Comparison of ENCODE assay signal across 20 cellular contexts in the genomic region with DNA sequence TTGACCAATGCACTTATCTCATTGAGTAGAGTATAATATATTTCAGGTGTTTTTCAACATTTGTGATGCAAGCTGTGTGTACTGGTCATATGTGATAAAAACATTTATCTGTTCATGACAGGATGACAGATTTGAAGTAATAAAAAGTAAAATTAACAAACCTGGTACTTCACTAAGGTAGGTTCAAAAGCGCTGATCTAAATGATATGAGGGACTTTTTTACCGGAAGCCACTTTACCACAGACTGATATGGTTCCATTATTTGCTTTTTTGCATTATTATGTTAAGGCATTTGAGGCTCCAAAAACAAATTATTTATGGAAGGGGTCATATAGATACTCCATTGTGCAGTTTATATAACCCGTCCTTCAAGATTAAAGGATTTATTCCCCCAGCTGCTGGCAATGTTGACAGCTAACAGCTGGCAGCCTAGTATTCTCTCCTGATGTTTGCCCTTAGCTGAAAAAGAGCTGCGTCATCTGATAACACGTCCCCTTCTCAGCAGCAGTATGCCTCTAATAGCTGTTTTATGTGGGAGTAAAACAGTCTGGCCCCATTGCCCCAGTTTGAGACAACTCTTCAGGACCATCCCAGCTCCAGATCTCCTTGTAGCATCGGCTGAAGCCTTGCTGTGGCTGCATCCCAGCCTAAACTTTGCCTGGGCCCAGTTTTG.
A peak's percentile ranks its signal among the peaks of the same experiment; 100 is the strongest.
DNase-seq lines count a peak whose midpoint lies in the region; ATAC-seq and TF ChIP-seq lines count a peak whose summit lies in the region.
"Had no signal": no experiment of that assay in that cellular context is flagged by ENCODE, and none has a peak within 500 bp of the region (broad histone marks: within the 10 kb centered on the region; RNA-seq: fewer than 3 reads in every experiment).

No MANE protein-coding gene starts in this region.

- H3K27ac ChIP-seq in A673 (ENCODE audit: low read depth, low read length, poor library complexity, severe bottlenecking) (peak overlapping the region; percentile 4), upper lobe of left lung (peak overlapping the region in 1 of 4 donors; percentile 45)
- H3K27ac ChIP-seq: ascending aorta, foreskin keratinocyte, GM23248 had no signal

- TF ChIP-seq POLR2A in upper lobe of left lung (IDR thresholded peaks at IDR 0.05): no peak

- no peak overlapping the region for H3K4me3 ChIP-seq in A673 (ENCODE audit: low read depth, low read length, poor library complexity, severe bottlenecking)
- H3K4me3 ChIP-seq in upper lobe of left lung: no peak overlapping the region
- H3K4me3 ChIP-seq: ascending aorta, GM12878, GM23248 had no signal

- BruUV-seq in A673 (replicated peaks; lab: Mats Ljungman, UMichigan): no TSS peak

- H3K27ac Mint-ChIP-seq in CD14-positive monocyte: no peak overlapping the region
- H3K27ac Mint-ChIP-seq: activated CD4-positive, alpha-beta T cell treated with anti-CD3 and anti-CD28 coated beads for 36 hours; mesothelial cell of epicardium; stimulated activated memory B cell treated with anti-CD40 and anti-IgM and Interleukin-4, amounts not matched to agents 10 μg/mL and 1 μg/mL and 100 μg/mL, for 72 hours had no signal

- H3K27me3 ChIP-seq in A673 (replicated peaks; ENCODE audit: insufficient read depth, low read depth, low read length, poor library complexity) (no peaks in the 10 kb centered on the region), upper lobe of left lung (no peaks in the 10 kb centered on the region)
- H3K27me3 ChIP-seq: ascending aorta, foreskin keratinocyte had no signal

- 24% methylated on average over 6 of the region's 6 CpGs for WGBS in upper lobe of left lung, 2 donors

- H3K36me3 ChIP-seq in A673 (ENCODE audit: insufficient read depth, low read length, poor library complexity, severe bottlenecking) (no peaks in the 10 kb centered on the region), upper lobe of left lung (no peaks in the 10 kb centered on the region)
- H3K36me3 ChIP-seq: ascending aorta had no signal

- ATAC-seq in SK-N-SH treated with all-trans-retinoic acid at 6 μM for 48 hours (no peak; the same call in 2 of the 3 replicates), upper lobe of left lung (ENCODE audit: low FRiP score in 2 of 2) (no peak), GM19467 (IDR thresholded peaks at IDR 0.05; ENCODE audit: unreplicated experiment) (no peak)
- ATAC-seq: activated T-cell treated with anti-CD3 and anti-CD28 coated beads, Interleukin-2, amount 50 U/mL, for 4 hours; foreskin keratinocyte; GM12878; stimulated activated memory B cell treated with anti-CD40 and anti-IgM and Interleukin-4, amounts not matched to agents 10 μg/mL and 1 μg/mL and 100 μg/mL, for 72 hours had no signal

- POLR2A ChIA-PET in A673 (lab: Charles Lee; ENCODE audit: low non-redundant PET): no interaction called here

- no peaks in the 10 kb centered on the region for H3K36me3 Mint-ChIP-seq in CD14-positive monocyte
- H3K36me3 Mint-ChIP-seq: mesothelial cell of epicardium; stimulated activated memory B cell treated with anti-CD40 and anti-IgM and Interleukin-4, amounts not matched to agents 10 μg/mL and 1 μg/mL and 100 μg/mL, for 72 hours had no signal

- H3K27me3 Mint-ChIP-seq in CD14-positive monocyte (ENCODE audit: low read depth in 3 of 3): no peaks in the 10 kb centered on the region
- H3K27me3 Mint-ChIP-seq: activated CD4-positive, alpha-beta T cell treated with anti-CD3 and anti-CD28 coated beads for 36 hours; stimulated activated memory B cell treated with anti-CD40 and anti-IgM and Interleukin-4, amounts not matched to agents 10 μg/mL and 1 μg/mL and 100 μg/mL, for 72 hours had no signal

- H3K4me1 Mint-ChIP-seq in CD14-positive monocyte: no peaks in the 10 kb centered on the region
- H3K4me1 Mint-ChIP-seq: stimulated activated memory B cell treated with anti-CD40 and anti-IgM and Interleukin-4, amounts not matched to agents 10 μg/mL and 1 μg/mL and 100 μg/mL, for 72 hours had no signal

- CTCF ChIA-PET in A673 (lab: Charles Lee): no interaction called here

- H3K9me3 ChIP-seq in A673 (ENCODE audit: low read depth, low read length, poor library complexity, severe bottlenecking) (no peaks in the 10 kb centered on the region), upper lobe of left lung (no peaks in the 10 kb centered on the region)
- H3K9me3 ChIP-seq: ascending aorta had no signal

- TF ChIP-seq EP300 in upper lobe of left lung (IDR thresholded peaks at IDR 0.05): no peak

- H3K4me3 Mint-ChIP-seq in CD14-positive monocyte: no peak overlapping the region
- H3K4me3 Mint-ChIP-seq: activated CD4-positive, alpha-beta T cell treated with anti-CD3 and anti-CD28 coated beads for 36 hours; activated T-cell treated with anti-CD3 and anti-CD28 coated beads, Interleukin-2, amount 50 U/mL, for 4 hours; mesothelial cell of epicardium; stimulated activated memory B cell treated with anti-CD40 and anti-IgM and Interleukin-4, amounts not matched to agents 10 μg/mL and 1 μg/mL and 100 μg/mL, for 72 hours had no signal

- intact Hi-C loops in A673 (cut with micrococcal nuclease; ENCODE audit: unreplicated experiment): no loop called here
- intact Hi-C loops in CD14-positive monocyte (cut with micrococcal nuclease): no loop called here

- no peak for TF ChIP-seq CTCF in A673 (conservative IDR thresholded peaks at IDR 0.05; ENCODE audit: low read depth, low read length)
- no peak for TF ChIP-seq CTCF in upper lobe of left lung (IDR thresholded peaks at IDR 0.05)
- TF ChIP-seq CTCF in CD14-positive monocyte (IDR thresholded peaks at IDR 0.05): no peak

- peaks cover 0 to 4% (median 0%) of the 10 kb centered on the region in 7 donors for H3K9me3 Mint-ChIP-seq in CD14-positive monocyte
- H3K9me3 Mint-ChIP-seq: mesothelial cell of epicardium had no signal

- H3K4me1 ChIP-seq in A673 (ENCODE audit: insufficient read depth, low read length, poor library complexity, severe bottlenecking) (no peaks in the 10 kb centered on the region), upper lobe of left lung (no peaks in the 10 kb centered on the region)
- H3K4me1 ChIP-seq: ascending aorta, foreskin keratinocyte had no signal

- DNase-seq in A673 (ENCODE audit: low spot score) (peak; percentile 7), DMS53 (lab: John Stamatoyannopoulos, UW) (peak; percentile 90), left kidney (ENCODE audit: low read depth, low spot score) (peak; percentile 66), upper lobe of left lung (no peak), CD14-positive monocyte (ENCODE audit: low spot score) (no peak), cerebellar cortex (ENCODE audit: low spot score) (no peak)
- DNase-seq: activated CD4-positive, alpha-beta T cell treated with anti-CD3 and anti-CD28 coated beads for 36 hours; activated T-cell treated with anti-CD3 and anti-CD28 coated beads, Interleukin-2, amount 50 U/mL, for 4 hours; effector CD4-positive, alpha-beta T cell; EL; foreskin keratinocyte; GM23248; NCI-H2171; stimulated activated CD4-positive, alpha-beta T cell treated with anti-CD3 and anti-CD28 coated beads, Interleukin-4, amount 100 ng/mL, for 4 hours had no signal

TF ChIP-seq in SK-N-SH treated with all-trans-retinoic acid at 6 μM for 48 hours, 23 proteins besides CTCF, POLR2A, EP300 and RAD21:
- TF ChIP-seq CSDC2 (CRISPR knock-in tag; IDR thresholded peaks at IDR 0.05): no peak
- TF ChIP-seq, protein P1, sequence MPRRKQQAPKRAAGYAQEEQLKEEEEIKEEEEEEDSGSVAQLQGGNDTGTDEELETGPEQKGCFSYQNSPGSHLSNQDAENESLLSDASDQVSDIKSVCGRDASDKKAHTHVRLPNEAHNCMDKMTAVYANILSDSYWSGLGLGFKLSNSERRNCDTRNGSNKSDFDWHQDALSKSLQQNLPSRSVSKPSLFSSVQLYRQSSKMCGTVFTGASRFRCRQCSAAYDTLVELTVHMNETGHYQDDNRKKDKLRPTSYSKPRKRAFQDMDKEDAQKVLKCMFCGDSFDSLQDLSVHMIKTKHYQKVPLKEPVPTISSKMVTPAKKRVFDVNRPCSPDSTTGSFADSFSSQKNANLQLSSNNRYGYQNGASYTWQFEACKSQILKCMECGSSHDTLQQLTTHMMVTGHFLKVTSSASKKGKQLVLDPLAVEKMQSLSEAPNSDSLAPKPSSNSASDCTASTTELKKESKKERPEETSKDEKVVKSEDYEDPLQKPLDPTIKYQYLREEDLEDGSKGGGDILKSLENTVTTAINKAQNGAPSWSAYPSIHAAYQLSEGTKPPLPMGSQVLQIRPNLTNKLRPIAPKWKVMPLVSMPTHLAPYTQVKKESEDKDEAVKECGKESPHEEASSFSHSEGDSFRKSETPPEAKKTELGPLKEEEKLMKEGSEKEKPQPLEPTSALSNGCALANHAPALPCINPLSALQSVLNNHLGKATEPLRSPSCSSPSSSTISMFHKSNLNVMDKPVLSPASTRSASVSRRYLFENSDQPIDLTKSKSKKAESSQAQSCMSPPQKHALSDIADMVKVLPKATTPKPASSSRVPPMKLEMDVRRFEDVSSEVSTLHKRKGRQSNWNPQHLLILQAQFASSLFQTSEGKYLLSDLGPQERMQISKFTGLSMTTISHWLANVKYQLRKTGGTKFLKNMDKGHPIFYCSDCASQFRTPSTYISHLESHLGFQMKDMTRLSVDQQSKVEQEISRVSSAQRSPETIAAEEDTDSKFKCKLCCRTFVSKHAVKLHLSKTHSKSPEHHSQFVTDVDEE (CRISPR knock-in tag; IDR thresholded peaks at IDR 0.05): 0 out of 2 replicates have a peak, but pooled peaks have one; percentile 15

Comparison
In these comparisons a context has a peak if more than half of its experiments do, and no peak if none do; other contexts are left out.
1. DNase-seq: peak in A673 (single experiment), DMS53 (single experiment) and left kidney (single experiment); none in upper lobe of left lung (0 of 2), CD14-positive monocyte (single experiment) and cerebellar cortex (single experiment).